In the genomic region with DNA sequence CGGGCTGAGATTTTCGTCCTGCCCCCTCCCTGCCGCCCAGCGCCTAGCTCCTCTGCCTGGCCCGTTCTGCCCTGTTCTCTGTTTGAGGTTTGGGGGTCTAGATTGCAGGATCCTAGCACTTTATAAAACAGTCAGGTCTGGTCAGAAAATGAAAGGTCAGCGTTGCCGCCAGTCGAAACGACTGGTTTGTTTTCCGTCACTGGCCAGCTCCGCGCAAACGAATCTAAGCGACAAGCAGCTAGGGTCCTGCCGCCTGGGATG, we compare ENCODE assay signal across 9 cellular contexts. TPM values are rescaled to one million over a fixed set of nuclear protein-coding genes. Genes with fewer than 3 reads are reported as not detected.
A peak's percentile ranks its signal among the peaks of the same experiment; 100 is the strongest.
DNase-seq lines count a peak whose midpoint lies in the region; ATAC-seq and TF ChIP-seq lines count a peak whose summit lies in the region.
"Had no signal": no experiment of that assay in that cellular context is flagged by ENCODE, and none has a peak within 500 bp of the region (broad histone marks: within the 10 kb centered on the region; RNA-seq: fewer than 3 reads in every experiment).

No MANE protein-coding gene starts in this region.

- H3K4me1 ChIP-seq in right atrium auricular region (peaks cover 0 to 68% of the 10 kb centered on the region in 2 donors), gastrocnemius medialis (peaks cover 47 to 56% of the 10 kb centered on the region in 2 donors)

- intact Hi-C loops in gastrocnemius medialis (cut with DNase I; ENCODE audit: low total_unique reads), result no loop called here

- H3K4me3 ChIP-seq in GM12875 (ENCODE audit: low read depth, low read length) (peak overlapping the region; percentile 84), WERI-Rb-1 (ENCODE audit: low read depth, low read length) (peak overlapping the region; percentile 72), right atrium auricular region (peak overlapping the region; percentile 14 to 58), gastrocnemius medialis (peak overlapping the region; percentile 51 to 64 (median 54))

- peaks cover 13% of the 10 kb centered on the region for H3K9me3 ChIP-seq in WERI-Rb-1 (ENCODE audit: severe bottlenecking)
- H3K9me3 ChIP-seq in right atrium auricular region, result no peaks in the 10 kb centered on the region
- no peaks in the 10 kb centered on the region for H3K9me3 ChIP-seq in gastrocnemius medialis
- H3K9me3 ChIP-seq: uterus had no signal

- H3K36me3 ChIP-seq in WERI-Rb-1 (no peaks in the 10 kb centered on the region), right atrium auricular region (no peaks in the 10 kb centered on the region), gastrocnemius medialis (no peaks in the 10 kb centered on the region)
- H3K36me3 ChIP-seq: uterus had no signal

- TF ChIP-seq POLR2A in gastrocnemius medialis (IDR thresholded peaks at IDR 0.05), result no peak

- no peak overlapping the region for H3K27ac ChIP-seq in WERI-Rb-1
- no peak overlapping the region for H3K27ac ChIP-seq in right atrium auricular region
- no peak overlapping the region for H3K27ac ChIP-seq in gastrocnemius medialis
- H3K27ac ChIP-seq: uterus had no signal

- ATAC-seq in gastrocnemius medialis (no peak), HG03139 (IDR thresholded peaks at IDR 0.05; ENCODE audit: unreplicated experiment) (no peak)

- peaks cover 48% of the 10 kb centered on the region for H3K27me3 ChIP-seq in WERI-Rb-1 (ENCODE audit: insufficient read depth, low read depth, severe bottlenecking)
- H3K27me3 ChIP-seq in right atrium auricular region, result peaks cover 33 to 56% of the 10 kb centered on the region in 2 donors
- peaks cover 73 to 94% (median 83%) of the 10 kb centered on the region in 3 donors for H3K27me3 ChIP-seq in gastrocnemius medialis

- in situ Hi-C loops in gastrocnemius medialis (cut with MboI; ENCODE audit: low sequenced_read_pairs in 4 of 4), result no loop called here

- TF ChIP-seq CTCF in GM12875 (IDR thresholded peaks at IDR 0.05; ENCODE audit: borderline replicate concordance, insufficient read depth, low read depth, low read length) (no peak), WERI-Rb-1 (IDR thresholded peaks at IDR 0.05; ENCODE audit: low read depth, low read length) (no peak), right atrium auricular region (IDR thresholded peaks at IDR 0.05) (no peak), gastrocnemius medialis (IDR thresholded peaks at IDR 0.05 in 4 of 5, conservative IDR thresholded peaks at IDR 0.05 in 1 of 5) (no peak)

- DNase-seq in WERI-Rb-1 (no peak), right atrium auricular region (ENCODE audit: low spot score) (no peak), gastrocnemius medialis (no peak), NCI-H2107 (lab: John Stamatoyannopoulos, UW) (no peak)
- DNase-seq in effector CD4-positive, alpha-beta T cell, result no peak
- DNase-seq in activated effector memory CD4-positive, alpha-beta T cell treated with anti-CD3 and anti-CD28 coated beads, Interleukin-2, amount 50 U/mL, for 16 hours, result no peak
- DNase-seq: uterus had no signal

RNA-seq across cellular contexts. Expression of gene GFI1, which starts 4.4 kb away (rescaled TPM):
- total RNA-seq in right atrium auricular region, result 1 to 10 TPM in 1 of 2 donors, under 1 TPM in 1; 0.30 to 1.1 TPM
- not detected for total RNA-seq in gastrocnemius medialis
